In genomic region chr1:36890776-36891175, GRCh38 we compare ENCODE assay signal across 21 cellular contexts.
"Had no signal": no experiment of that assay in that cellular context is flagged by ENCODE, and none has a peak within 500 bp of the region (broad histone marks: within the 10 kb centered on the region; RNA-seq: fewer than 3 reads in every experiment).

No MANE protein-coding gene starts in this region.

- H3K4me1 Mint-ChIP-seq: activated CD4-positive, alpha-beta T cell treated with anti-CD3 and anti-CD28 coated beads, Interleukin-2, amount 10 ng/mL, durations not matched to agents 24 days and 14 days had no signal

- H3K36me3 Mint-ChIP-seq: neural progenitor cell had no signal

- FAIRE-seq: frontal cortex, kidney had no signal

- ATAC-seq: body of pancreas, left lung had no signal

- H3K4me3 ChIP-seq: body of pancreas, dorsolateral prefrontal cortex, left lung, neural progenitor cell, ovary, tibial nerve had no signal

- H3K9me3 ChIP-seq: body of pancreas, left lung, ovary had no signal

- H3K27me3 Mint-ChIP-seq: activated CD4-positive, alpha-beta T cell treated with anti-CD3 and anti-CD28 coated beads, Interleukin-2, amount 10 ng/mL, durations not matched to agents 24 days and 14 days had no signal

- DNase-seq: activated CD4-positive, alpha-beta T cell treated with anti-CD3 and anti-CD28 coated beads, Interleukin-2, amount 10 ng/mL, durations not matched to agents 24 days and 14 days; activated CD4-positive, CD25-positive, alpha-beta regulatory T cell; activated naive CD4-positive, alpha-beta T cell treated with Interleukin-2 at 50 U/mL for 16 hours; activated T-cell treated with anti-CD3 and anti-CD28 coated beads for 4 hours; body of pancreas; erythroblast; hypothalamus; kidney; left lung; mammary epithelial cell; ovary; stimulated activated CD4-positive, alpha-beta T cell treated with anti-CD3 and anti-CD28 coated beads, Interleukin-12 subunit alpha, Interleukin-12 subunit beta, amount 100 ng/mL, for 4 hours; stimulated activated CD4-positive, alpha-beta T cell treated with anti-CD3 and anti-CD28 coated beads, Interleukin-1b, Interleukin-23, amount 100 ng/mL, for 48 hours; stimulated activated CD8-positive, alpha-beta memory T cell treated with anti-CD3 and anti-CD28 coated beads, Interleukin-4, amount 100 ng/mL, for 48 hours; stimulated activated naive CD4-positive, alpha-beta T cell; T1000 had no signal

- H3K27me3 ChIP-seq: body of pancreas, neural progenitor cell, ovary, tibial nerve had no signal

- H3K27ac ChIP-seq: body of pancreas, dorsolateral prefrontal cortex, left lung, neural progenitor cell, ovary, tibial nerve had no signal

- H3K27ac Mint-ChIP-seq: activated CD4-positive, alpha-beta T cell treated with anti-CD3 and anti-CD28 coated beads, Interleukin-2, amount 10 ng/mL, durations not matched to agents 24 days and 14 days; activated T-helper 1 cell treated with anti-CD3 and anti-CD28 coated beads, Interleukin-12 subunit alpha, Interleukin-12 subunit beta, Interleukin-2, Interleukin-4 antibody, amounts not matched to agents 30 ng/mL and 10 ng/mL and 1 ng/mL, durations not matched to agents 14 hours and 24 hours and 36 hours; neural progenitor cell had no signal

- H3K9me3 Mint-ChIP-seq: activated CD4-positive, alpha-beta T cell treated with anti-CD3 and anti-CD28 coated beads, Interleukin-2, amount 10 ng/mL, durations not matched to agents 24 days and 14 days; activated T-helper 1 cell treated with anti-CD3 and anti-CD28 coated beads, Interleukin-12 subunit alpha, Interleukin-12 subunit beta, Interleukin-2, Interleukin-4 antibody, amounts not matched to agents 30 ng/mL and 10 ng/mL and 1 ng/mL, durations not matched to agents 14 hours and 24 hours and 36 hours; neural progenitor cell had no signal

- H3K4me1 ChIP-seq: body of pancreas, left lung had no signal

- H3K4me3 Mint-ChIP-seq: activated CD4-positive, alpha-beta T cell treated with anti-CD3 and anti-CD28 coated beads, Interleukin-2, amount 10 ng/mL, durations not matched to agents 24 days and 14 days; activated T-helper 1 cell treated with anti-CD3 and anti-CD28 coated beads, Interleukin-12 subunit alpha, Interleukin-12 subunit beta, Interleukin-2, Interleukin-4 antibody, amounts not matched to agents 30 ng/mL and 10 ng/mL and 1 ng/mL, durations not matched to agents 14 hours and 24 hours and 36 hours; neural progenitor cell had no signal

- H3K36me3 ChIP-seq: left lung, neural progenitor cell, ovary, tibial nerve had no signal
